In the genomic region with DNA sequence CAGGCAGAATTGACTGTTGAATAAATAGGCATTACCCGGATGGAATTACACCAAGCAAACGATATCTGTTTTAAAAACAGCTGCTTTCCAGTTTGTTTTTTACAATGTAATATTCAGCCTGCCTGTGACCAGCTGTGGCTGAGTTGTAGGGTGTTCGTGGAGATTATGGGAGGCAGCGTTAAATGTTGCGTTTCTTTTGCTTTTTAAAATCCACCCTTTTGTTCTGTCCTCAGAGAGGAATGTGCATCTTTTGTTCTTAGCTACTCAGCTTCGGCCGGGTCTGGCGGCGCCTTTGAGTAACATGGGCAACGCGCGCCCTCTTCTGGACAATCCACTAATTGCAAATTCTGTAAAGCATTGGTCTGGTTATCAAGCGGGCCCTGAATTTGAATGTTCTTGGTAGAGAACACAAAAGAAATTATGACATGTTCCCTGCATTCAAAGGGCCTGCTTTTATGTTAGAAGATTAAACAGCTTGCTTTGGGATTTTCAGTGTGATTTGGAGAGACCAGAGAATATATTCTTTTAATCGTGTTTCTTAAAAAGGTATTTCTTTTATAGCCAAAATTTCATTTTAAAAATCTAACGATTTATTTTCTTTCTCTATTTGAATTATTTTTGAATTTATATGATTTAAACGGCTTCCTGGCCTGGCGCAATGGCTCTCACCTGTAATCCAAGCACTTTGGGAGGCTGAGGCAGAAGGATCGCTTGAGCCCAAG, we compare ENCODE assay signal across 8 cellular contexts.
DNase-seq lines count a peak whose midpoint lies in the region; ATAC-seq, FAIRE-seq and TF ChIP-seq lines count a peak whose summit lies in the region.

No MANE protein-coding gene starts in this region.

- DNase-seq in CD14-positive monocyte (ENCODE audit: low spot score) (peak; percentile 71), RCC 7860 (ENCODE audit: low spot score) (peak; percentile 31), fibroblast of pulmonary artery (ENCODE audit: low read depth) (peak; percentile 89)
- peak; percentile 71 for DNase-seq in activated T-helper 1 cell treated with anti-CD3 and anti-CD28 coated beads, Interleukin-12 subunit alpha, Interleukin-12 subunit beta, Interleukin-2, Interleukin-4 antibody, amounts not matched to agents 30 ng/mL and 10 ng/mL and 1 ng/mL, durations not matched to agents 14 hours and 24 hours and 36 hours (ENCODE audit: low spot score)
- peak; percentile 80 to 81 for DNase-seq in stimulated activated naive CD8-positive, alpha-beta T cell treated with anti-CD3 and anti-CD28 coated beads, Interleukin-15, amount 100 ng/mL, for 72 hours

- no peaks in the 10 kb centered on the region for H4K20me1 ChIP-seq in neural cell (ENCODE audit: insufficient read depth)

- intact Hi-C loops in CD14-positive monocyte (cut with micrococcal nuclease) = loop anchor here (5.0 kb wide), 2 partner anchors 46 to 281 kb away; no protein-coding TSS in a partner anchor
- intact Hi-C loops in activated T-helper 1 cell treated with anti-CD3 and anti-CD28 coated beads, Interleukin-12 subunit alpha, Interleukin-12 subunit beta, Interleukin-2, Interleukin-4 antibody, amounts not matched to agents 30 ng/mL and 10 ng/mL and 1 ng/mL, durations not matched to agents 14 hours and 24 hours and 36 hours (cut with micrococcal nuclease) = loop anchor here (1.0 kb wide), 2 partner anchors 45 to 282 kb away; no protein-coding TSS in a partner anchor

- H3K27ac ChIP-seq in neural cell (ENCODE audit: low read length) = peak overlapping the region; percentile 83

- peak overlapping the region in 1 of 2 donors; percentile 26 for H3K4me3 Mint-ChIP-seq in CD14-positive monocyte
- H3K4me3 Mint-ChIP-seq in activated T-helper 1 cell treated with anti-CD3 and anti-CD28 coated beads, Interleukin-12 subunit alpha, Interleukin-12 subunit beta, Interleukin-2, Interleukin-4 antibody, amounts not matched to agents 30 ng/mL and 10 ng/mL and 1 ng/mL, durations not matched to agents 14 hours and 24 hours and 36 hours = no peak overlapping the region
- H3K4me3 Mint-ChIP-seq in stimulated activated naive CD8-positive, alpha-beta T cell treated with anti-CD3 and anti-CD28 coated beads, Interleukin-15, amount 100 ng/mL, for 72 hours = no peak overlapping the region

- H3K36me3 ChIP-seq in neural cell (ENCODE audit: insufficient read depth, low read length) = no peaks in the 10 kb centered on the region

- peak overlapping the region; percentile 90 for H2AFZ ChIP-seq in neural cell (ENCODE audit: low read depth, low read length)

- no peaks in the 10 kb centered on the region for H3F3A ChIP-seq in neural cell (ENCODE audit: insufficient read depth, low read length, poor library complexity, severe bottlenecking)

- H3K27ac Mint-ChIP-seq in CD14-positive monocyte = no peak overlapping the region
- no peak overlapping the region for H3K27ac Mint-ChIP-seq in activated T-helper 1 cell treated with anti-CD3 and anti-CD28 coated beads, Interleukin-12 subunit alpha, Interleukin-12 subunit beta, Interleukin-2, Interleukin-4 antibody, amounts not matched to agents 30 ng/mL and 10 ng/mL and 1 ng/mL, durations not matched to agents 14 hours and 24 hours and 36 hours
- no peak overlapping the region for H3K27ac Mint-ChIP-seq in stimulated activated naive CD8-positive, alpha-beta T cell treated with anti-CD3 and anti-CD28 coated beads, Interleukin-15, amount 100 ng/mL, for 72 hours

- no peaks in the 10 kb centered on the region for H3K36me3 Mint-ChIP-seq in CD14-positive monocyte
- H3K36me3 Mint-ChIP-seq in activated T-helper 1 cell treated with anti-CD3 and anti-CD28 coated beads, Interleukin-12 subunit alpha, Interleukin-12 subunit beta, Interleukin-2, Interleukin-4 antibody, amounts not matched to agents 30 ng/mL and 10 ng/mL and 1 ng/mL, durations not matched to agents 14 hours and 24 hours and 36 hours (ENCODE audit: low read depth) = no peaks in the 10 kb centered on the region

- peak overlapping the region; percentile 37 for H3K4me3 ChIP-seq in fibroblast of pulmonary artery (replicated peaks; ENCODE audit: low read depth, low read length)
- H3K4me3 ChIP-seq in neural cell (ENCODE audit: low read length) = peak overlapping the region; percentile 31

- peak; percentile 52 for FAIRE-seq in RCC 7860 (lab: Jason Lieb, UNC)

- H3K27me3 Mint-ChIP-seq in CD14-positive monocyte (ENCODE audit: low read depth in 3 of 3) = peaks cover 0 to 6% (median 4%) of the 10 kb centered on the region in 3 donors
- H3K27me3 Mint-ChIP-seq in activated T-helper 1 cell treated with anti-CD3 and anti-CD28 coated beads, Interleukin-12 subunit alpha, Interleukin-12 subunit beta, Interleukin-2, Interleukin-4 antibody, amounts not matched to agents 30 ng/mL and 10 ng/mL and 1 ng/mL, durations not matched to agents 14 hours and 24 hours and 36 hours (ENCODE audit: insufficient read depth) = peaks cover 28% of the 10 kb centered on the region
- peaks cover 17% of the 10 kb centered on the region for H3K27me3 Mint-ChIP-seq in stimulated activated naive CD8-positive, alpha-beta T cell treated with anti-CD3 and anti-CD28 coated beads, Interleukin-15, amount 100 ng/mL, for 72 hours

- H3K4me1 Mint-ChIP-seq in CD14-positive monocyte = peaks cover 4% of the 10 kb centered on the region
- H3K4me1 Mint-ChIP-seq in activated T-helper 1 cell treated with anti-CD3 and anti-CD28 coated beads, Interleukin-12 subunit alpha, Interleukin-12 subunit beta, Interleukin-2, Interleukin-4 antibody, amounts not matched to agents 30 ng/mL and 10 ng/mL and 1 ng/mL, durations not matched to agents 14 hours and 24 hours and 36 hours (ENCODE audit: low read depth) = no peaks in the 10 kb centered on the region
- peaks cover 9% of the 10 kb centered on the region for H3K4me1 Mint-ChIP-seq in stimulated activated naive CD8-positive, alpha-beta T cell treated with anti-CD3 and anti-CD28 coated beads, Interleukin-15, amount 100 ng/mL, for 72 hours

- no peaks in the 10 kb centered on the region for H3K79me2 ChIP-seq in neural cell (replicated peaks; ENCODE audit: insufficient read depth, low read length)

- H3K9ac ChIP-seq in neural cell (ENCODE audit: low read length) = peak overlapping the region; percentile 66

- H3K9me2 ChIP-seq in neural cell (ENCODE audit: insufficient read depth, low read length) = no peaks in the 10 kb centered on the region

- ATAC-seq in GM21381 (IDR thresholded peaks at IDR 0.05; ENCODE audit: unreplicated experiment) = peak; percentile 79
- ATAC-seq in stimulated activated naive CD8-positive, alpha-beta T cell treated with anti-CD3 and anti-CD28 coated beads, Interleukin-15, amount 100 ng/mL, for 72 hours = peak; percentile 70

- peak overlapping the region; percentile 3 for H3K4me2 ChIP-seq in neural cell (ENCODE audit: low read length)

- no peaks in the 10 kb centered on the region for H3K9me3 Mint-ChIP-seq in CD14-positive monocyte
- peaks cover 5% of the 10 kb centered on the region for H3K9me3 Mint-ChIP-seq in activated T-helper 1 cell treated with anti-CD3 and anti-CD28 coated beads, Interleukin-12 subunit alpha, Interleukin-12 subunit beta, Interleukin-2, Interleukin-4 antibody, amounts not matched to agents 30 ng/mL and 10 ng/mL and 1 ng/mL, durations not matched to agents 14 hours and 24 hours and 36 hours
- H3K9me3 Mint-ChIP-seq in stimulated activated naive CD8-positive, alpha-beta T cell treated with anti-CD3 and anti-CD28 coated beads, Interleukin-15, amount 100 ng/mL, for 72 hours = no peaks in the 10 kb centered on the region

- no peaks in the 10 kb centered on the region for H3K27me3 ChIP-seq in neural cell (ENCODE audit: insufficient read depth, low read depth, low read length)

- TF ChIP-seq EP300 in neural cell (conservative IDR thresholded peaks at IDR 0.05; ENCODE audit: poor library complexity, severe bottlenecking) = no peak

- H3K9me3 ChIP-seq in neural cell (ENCODE audit: low read length) = no peaks in the 10 kb centered on the region

- peak; percentile 96 for TF ChIP-seq RAD21 in neural cell (conservative IDR thresholded peaks at IDR 0.05)

- TF ChIP-seq CTCF in CD14-positive monocyte (IDR thresholded peaks at IDR 0.05) (peak; percentile 94), LNCAP (IDR thresholded peaks at IDR 0.05) (peak; percentile 67; the same call in 1 of the 2 replicates), fibroblast of pulmonary artery (IDR thresholded peaks at IDR 0.05; ENCODE audit: low read length, missing control alignments) (peak; percentile 75), neural cell (IDR thresholded peaks at IDR 0.05; ENCODE audit: poor library complexity, severe bottlenecking) (peak; percentile 95)

TF ChIP-seq in neural cell, 6 proteins besides CTCF, POLR2A, EP300 and RAD21:
- TF ChIP-seq TAF1 (IDR thresholded peaks at IDR 0.05; ENCODE audit: low read depth) (peak; percentile 54), POLR2AphosphoS5 (IDR thresholded peaks at IDR 0.05) (peak; percentile 56), MXI1 (conservative IDR thresholded peaks at IDR 0.05; ENCODE audit: poor library complexity, severe bottlenecking) (no peak), SMC3 (conservative IDR thresholded peaks at IDR 0.05; ENCODE audit: poor library complexity) (peak; percentile 95)
- TF ChIP-seq, protein P1, sequence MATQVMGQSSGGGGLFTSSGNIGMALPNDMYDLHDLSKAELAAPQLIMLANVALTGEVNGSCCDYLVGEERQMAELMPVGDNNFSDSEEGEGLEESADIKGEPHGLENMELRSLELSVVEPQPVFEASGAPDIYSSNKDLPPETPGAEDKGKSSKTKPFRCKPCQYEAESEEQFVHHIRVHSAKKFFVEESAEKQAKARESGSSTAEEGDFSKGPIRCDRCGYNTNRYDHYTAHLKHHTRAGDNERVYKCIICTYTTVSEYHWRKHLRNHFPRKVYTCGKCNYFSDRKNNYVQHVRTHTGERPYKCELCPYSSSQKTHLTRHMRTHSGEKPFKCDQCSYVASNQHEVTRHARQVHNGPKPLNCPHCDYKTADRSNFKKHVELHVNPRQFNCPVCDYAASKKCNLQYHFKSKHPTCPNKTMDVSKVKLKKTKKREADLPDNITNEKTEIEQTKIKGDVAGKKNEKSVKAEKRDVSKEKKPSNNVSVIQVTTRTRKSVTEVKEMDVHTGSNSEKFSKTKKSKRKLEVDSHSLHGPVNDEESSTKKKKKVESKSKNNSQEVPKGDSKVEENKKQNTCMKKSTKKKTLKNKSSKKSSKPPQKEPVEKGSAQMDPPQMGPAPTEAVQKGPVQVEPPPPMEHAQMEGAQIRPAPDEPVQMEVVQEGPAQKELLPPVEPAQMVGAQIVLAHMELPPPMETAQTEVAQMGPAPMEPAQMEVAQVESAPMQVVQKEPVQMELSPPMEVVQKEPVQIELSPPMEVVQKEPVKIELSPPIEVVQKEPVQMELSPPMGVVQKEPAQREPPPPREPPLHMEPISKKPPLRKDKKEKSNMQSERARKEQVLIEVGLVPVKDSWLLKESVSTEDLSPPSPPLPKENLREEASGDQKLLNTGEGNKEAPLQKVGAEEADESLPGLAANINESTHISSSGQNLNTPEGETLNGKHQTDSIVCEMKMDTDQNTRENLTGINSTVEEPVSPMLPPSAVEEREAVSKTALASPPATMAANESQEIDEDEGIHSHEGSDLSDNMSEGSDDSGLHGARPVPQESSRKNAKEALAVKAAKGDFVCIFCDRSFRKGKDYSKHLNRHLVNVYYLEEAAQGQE (IDR thresholded peaks at IDR 0.05; ENCODE audit: borderline replicate concordance) = peak; percentile 57

Comparison
In these comparisons a context has a peak if more than half of its experiments do, and no peak if none do; other contexts are left out.
1. Peak in every context shown above with its lines: DNase-seq, ATAC-seq, H3K4me3 ChIP-seq and H3K27ac ChIP-seq.
2. DNase-seq: peak in every context shown above with its lines; median percentile 89 in fibroblast of pulmonary artery; 80 in stimulated activated naive CD8-positive, alpha-beta T cell treated with anti-CD3 and anti-CD28 coated beads, Interleukin-15, amount 100 ng/mL, for 72 hours; 71 in CD14-positive monocyte; 71 in activated T-helper 1 cell treated with anti-CD3 and anti-CD28 coated beads, Interleukin-12 subunit alpha, Interleukin-12 subunit beta, Interleukin-2, Interleukin-4 antibody, amounts not matched to agents 30 ng/mL and 10 ng/mL and 1 ng/mL, durations not matched to agents 14 hours and 24 hours and 36 hours; 31 in RCC 7860.